In the genomic region with DNA sequence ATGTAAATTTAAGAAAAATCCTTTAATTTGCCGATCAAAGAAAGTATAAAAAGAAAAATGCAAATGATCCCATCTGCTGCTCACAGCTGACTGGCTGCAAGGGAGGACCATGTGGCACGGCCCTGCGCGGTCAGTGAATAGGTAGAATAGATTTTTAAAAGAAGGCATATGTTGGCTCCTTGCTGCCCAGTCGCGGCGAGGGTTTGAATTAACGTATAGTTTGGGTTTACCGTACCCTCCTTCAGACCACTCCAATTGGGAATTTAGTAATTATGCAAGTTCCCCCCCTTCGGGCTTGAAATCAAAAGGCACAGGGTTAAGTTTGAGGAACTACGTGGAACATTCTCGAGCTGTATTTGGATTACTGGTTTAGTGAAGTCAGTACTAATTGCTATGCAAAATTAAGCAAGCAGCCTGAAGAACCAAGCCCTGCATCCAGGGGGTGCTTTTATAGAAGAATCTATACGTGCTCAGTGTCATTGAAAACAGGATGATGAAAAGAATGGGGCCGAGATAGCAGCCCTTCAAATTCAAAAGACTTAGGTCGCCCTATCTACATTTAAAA, we compare ENCODE assay signal across 8 cellular contexts. TPM values are rescaled to one million over a fixed set of nuclear protein-coding genes. Genes with fewer than 3 reads are reported as not detected.
DNase-seq lines count a peak whose midpoint lies in the region; ATAC-seq and TF ChIP-seq lines count a peak whose summit lies in the region.

No MANE protein-coding gene starts in this region.

- H2BK120ac ChIP-seq in neuronal stem cell (ENCODE audit: low read depth, low read length) = no peak overlapping the region

- TF ChIP-seq CTCF in 22Rv1 (IDR thresholded peaks at IDR 0.05) = 0 out of 2 replicates have a peak, but pooled peaks have one; percentile 10
- no peak for TF ChIP-seq CTCF in fibroblast of the aortic adventitia (IDR thresholded peaks at IDR 0.05; ENCODE audit: insufficient read depth, low read length)

- H3K4me2 ChIP-seq in neuronal stem cell (ENCODE audit: insufficient read depth, low read length, poor library complexity, severe bottlenecking) = peak overlapping the region; percentile 66

- intact Hi-C loops in activated CD4-positive, alpha-beta T cell treated with anti-CD3 and anti-CD28 coated beads, Interleukin-2, amount 10 ng/mL, durations not matched to agents 24 days and 14 days (cut with micrococcal nuclease) = loop anchor here (10.0 kb wide), 2 partner anchors 338 to 592 kb away; a partner anchor contains a TSS

- H3K23ac ChIP-seq in neuronal stem cell (ENCODE audit: low read depth, low read length, poor library complexity) = no peak overlapping the region

- H3K27ac ChIP-seq in 22Rv1 (peak overlapping the region; percentile 95), neuronal stem cell (replicated peaks; ENCODE audit: low read length) (peak overlapping the region; percentile 96)

- no peaks in the 10 kb centered on the region for H3K27me3 ChIP-seq in neuronal stem cell (ENCODE audit: control insufficient read depth in 3 of 3, insufficient read depth in 3 of 3, low read depth in 1 of 3, low read length in 3 of 3)

- H3K27ac Mint-ChIP-seq in activated CD4-positive, alpha-beta T cell treated with anti-CD3 and anti-CD28 coated beads, Interleukin-2, amount 10 ng/mL, durations not matched to agents 24 days and 14 days = peak overlapping the region; percentile 86

- no peak overlapping the region for H2BK5ac ChIP-seq in neuronal stem cell (ENCODE audit: low read length)

- no peaks in the 10 kb centered on the region for H3K9me3 Mint-ChIP-seq in activated CD4-positive, alpha-beta T cell treated with anti-CD3 and anti-CD28 coated beads, Interleukin-2, amount 10 ng/mL, durations not matched to agents 24 days and 14 days

- H4K8ac ChIP-seq in neuronal stem cell (ENCODE audit: low read depth, low read length) = no peak overlapping the region

- peak overlapping the region; percentile 82 for H3K4me3 Mint-ChIP-seq in activated CD4-positive, alpha-beta T cell treated with anti-CD3 and anti-CD28 coated beads, Interleukin-2, amount 10 ng/mL, durations not matched to agents 24 days and 14 days

- H2BK12ac ChIP-seq in neuronal stem cell (ENCODE audit: low read length) = no peak overlapping the region

- H3K36me3 Mint-ChIP-seq in activated CD4-positive, alpha-beta T cell treated with anti-CD3 and anti-CD28 coated beads, Interleukin-2, amount 10 ng/mL, durations not matched to agents 24 days and 14 days (ENCODE audit: low read depth) = no peaks in the 10 kb centered on the region

- no peak overlapping the region for H3K9ac ChIP-seq in neuronal stem cell (ENCODE audit: low read depth, low read length, poor library complexity)

- no peak overlapping the region for H2BK15ac ChIP-seq in neuronal stem cell (ENCODE audit: low read length)

- H3K79me1 ChIP-seq in neuronal stem cell (ENCODE audit: low read depth, low read length) = no peaks in the 10 kb centered on the region

- peak; percentile 25 for ATAC-seq in GM18511 (IDR thresholded peaks at IDR 0.05; ENCODE audit: unreplicated experiment)
- ATAC-seq in HG02571 (IDR thresholded peaks at IDR 0.05; ENCODE audit: unreplicated experiment) = no peak

- peaks cover 16% of the 10 kb centered on the region for H3K4me1 Mint-ChIP-seq in activated CD4-positive, alpha-beta T cell treated with anti-CD3 and anti-CD28 coated beads, Interleukin-2, amount 10 ng/mL, durations not matched to agents 24 days and 14 days

- DNase-seq in NCI-H2171 (lab: John Stamatoyannopoulos, UW) (peak; percentile 15), fibroblast of the aortic adventitia (ENCODE audit: low read depth) (no peak), neuronal stem cell (ENCODE audit: low spot score) (peak; percentile 52), ureter (ENCODE audit: low spot score) (no peak)
- peak; percentile 70 for DNase-seq in activated CD4-positive, alpha-beta T cell treated with anti-CD3 and anti-CD28 coated beads, Interleukin-2, amount 10 ng/mL, durations not matched to agents 24 days and 14 days

- H3K36me3 ChIP-seq in neuronal stem cell (replicated peaks in 1 of 2; ENCODE audit: control insufficient read depth in 2 of 2, insufficient read depth in 2 of 2, low read length in 2 of 2) = peaks cover 0 to 7% of the 10 kb centered on the region in 2 donors

- no peak overlapping the region for H3K4ac ChIP-seq in neuronal stem cell (ENCODE audit: low read length)

- H2AFZ ChIP-seq in neuronal stem cell (ENCODE audit: low read length) = peak overlapping the region; percentile 89

- WGBS in neuronal stem cell (ENCODE audit: extremely low coverage in 2 of 2, insufficient read length in 2 of 2, insufficient replicate concordance in 1 of 2), 2 donors = no CpG with 5 or more reads among the region's 15 CpGs

- H3K27me3 Mint-ChIP-seq in activated CD4-positive, alpha-beta T cell treated with anti-CD3 and anti-CD28 coated beads, Interleukin-2, amount 10 ng/mL, durations not matched to agents 24 days and 14 days = peaks cover 20% of the 10 kb centered on the region

- H3K4me3 ChIP-seq in fibroblast of the aortic adventitia (ENCODE audit: low read depth, low read length) (peak overlapping the region; percentile 17), neuronal stem cell (ENCODE audit: low read length in 2 of 2) (peak overlapping the region; percentile 93 to 94)

- H4K91ac ChIP-seq in neuronal stem cell (ENCODE audit: low read depth, low read length, poor library complexity) = no peak overlapping the region

- H3K4me1 ChIP-seq in neuronal stem cell (ENCODE audit: control insufficient read depth in 2 of 2, insufficient read depth in 1 of 2, low read depth in 1 of 2, low read length in 2 of 2) = peaks cover 4 to 13% of the 10 kb centered on the region in 2 donors

- H3K9me3 ChIP-seq in neuronal stem cell (replicated peaks in 1 of 2; ENCODE audit: control insufficient read depth in 2 of 2, insufficient read depth in 1 of 2, low read depth in 1 of 2, low read length in 2 of 2) = no peaks in the 10 kb centered on the region

- H2AK5ac ChIP-seq in neuronal stem cell (ENCODE audit: low read depth, low read length) = no peak overlapping the region

- no peak overlapping the region for H3K14ac ChIP-seq in neuronal stem cell (ENCODE audit: low read length)

- H3K18ac ChIP-seq in neuronal stem cell (ENCODE audit: low read length) = no peak overlapping the region

RNA-seq across cellular contexts. Expression of a gene that starts 1.1 kb away (rescaled TPM):
- 12.6 and 12.9 TPM in 2 replicates for total RNA-seq in activated CD4-positive, alpha-beta T cell treated with anti-CD3 and anti-CD28 coated beads, Interleukin-2, amount 10 ng/mL, durations not matched to agents 24 days and 14 days
- total RNA-seq in fibroblast of the aortic adventitia (ENCODE audit: low replicate concordance) (1.9 and 2.1 TPM in 2 replicates), ureter (7.0 TPM)
- 4.8 TPM for polyA plus RNA-seq in neuronal stem cell (2013, experiment 1 of 2)
- 5.1 TPM for polyA plus RNA-seq in neuronal stem cell (2013, experiment 2 of 2)

Comparison
In these comparisons a context has a peak if more than half of its experiments do, and no peak if none do; other contexts are left out.
1. DNase-seq: peak in NCI-H2171 (single experiment), activated CD4-positive, alpha-beta T cell treated with anti-CD3 and anti-CD28 coated beads, Interleukin-2, amount 10 ng/mL, durations not matched to agents 24 days and 14 days (single experiment) and neuronal stem cell (single experiment); none in fibroblast of the aortic adventitia (single experiment) and ureter (single experiment).